Comparison of ENCODE assay signal across 2 cellular contexts in the genomic region with DNA sequence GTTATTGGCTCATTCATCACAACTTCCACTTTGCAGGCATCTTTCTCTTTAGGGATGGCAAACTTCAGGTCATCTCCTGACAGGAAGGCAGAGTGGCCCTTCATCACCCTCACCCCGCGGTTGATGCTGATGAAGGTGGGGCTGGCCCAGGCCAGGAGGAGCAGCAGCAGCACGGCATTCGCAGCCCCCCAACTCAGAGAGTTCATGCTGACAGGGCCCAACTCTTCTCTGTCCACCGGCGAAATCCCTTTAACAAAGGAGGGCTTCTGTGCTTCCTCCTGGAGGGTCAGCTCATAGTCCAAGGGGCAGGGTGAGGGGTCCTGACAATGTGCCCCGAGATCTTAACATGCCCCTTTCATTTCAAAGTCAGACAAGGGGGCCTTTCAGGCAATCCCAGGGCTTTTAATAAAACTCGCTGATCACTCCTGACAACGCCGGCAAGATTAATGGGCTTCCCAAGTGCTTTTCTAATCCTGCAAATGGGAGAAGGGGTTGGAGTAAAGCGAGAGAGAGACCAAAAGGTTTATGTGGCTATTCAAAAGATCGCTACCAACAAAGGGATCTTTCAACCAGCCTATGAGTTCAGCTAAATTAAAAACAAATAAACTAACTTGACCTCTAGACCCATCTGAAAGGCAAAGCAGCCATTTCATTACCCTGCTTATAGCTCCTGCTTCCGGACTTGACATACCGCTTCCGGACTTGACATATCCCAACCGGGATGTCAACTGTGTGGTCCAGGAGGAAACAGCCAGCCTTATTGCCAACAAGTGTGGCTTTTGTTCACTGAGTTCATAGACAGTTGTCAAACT.
TF ChIP-seq lines count a peak whose summit lies in the region.

No MANE protein-coding gene starts in this region.

TF ChIP-seq in endothelial cell of umbilical vein, 7 proteins besides CTCF, POLR2A, EP300 and RAD21:
- no peak for TF ChIP-seq POLR2AphosphoS5 (IDR thresholded peaks at IDR 0.05; ENCODE audit: insufficient read depth, low read depth, low read length)
- TF ChIP-seq EZH2 (IDR thresholded peaks at IDR 0.05; ENCODE audit: borderline replicate concordance, low read depth, low read length, severe bottlenecking) = no peak
- TF ChIP-seq GATA2 (IDR thresholded peaks at IDR 0.05; ENCODE audit: insufficient read depth, insufficient read length, low read depth, low read length) = no peak
- TF ChIP-seq JUN (IDR thresholded peaks at IDR 0.05; ENCODE audit: borderline replicate concordance, insufficient read depth, insufficient read length, low read depth) = no peak
- no peak for TF ChIP-seq FOS (IDR thresholded peaks at IDR 0.05; ENCODE audit: borderline replicate concordance, insufficient read depth, low read length)
- no peak for TF ChIP-seq MYC (IDR thresholded peaks at IDR 0.05; ENCODE audit: low read depth, low read length)
- TF ChIP-seq, protein P1, sequence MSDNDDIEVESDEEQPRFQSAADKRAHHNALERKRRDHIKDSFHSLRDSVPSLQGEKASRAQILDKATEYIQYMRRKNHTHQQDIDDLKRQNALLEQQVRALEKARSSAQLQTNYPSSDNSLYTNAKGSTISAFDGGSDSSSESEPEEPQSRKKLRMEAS (IDR thresholded peaks at IDR 0.05; ENCODE audit: insufficient read depth, insufficient read length) = no peak

TF ChIP-seq in SK-N-SH treated with all-trans-retinoic acid at 6 μM for 48 hours, 23 proteins besides CTCF, POLR2A, EP300 and RAD21 (continued from another document):
- TF ChIP-seq, protein P2, sequence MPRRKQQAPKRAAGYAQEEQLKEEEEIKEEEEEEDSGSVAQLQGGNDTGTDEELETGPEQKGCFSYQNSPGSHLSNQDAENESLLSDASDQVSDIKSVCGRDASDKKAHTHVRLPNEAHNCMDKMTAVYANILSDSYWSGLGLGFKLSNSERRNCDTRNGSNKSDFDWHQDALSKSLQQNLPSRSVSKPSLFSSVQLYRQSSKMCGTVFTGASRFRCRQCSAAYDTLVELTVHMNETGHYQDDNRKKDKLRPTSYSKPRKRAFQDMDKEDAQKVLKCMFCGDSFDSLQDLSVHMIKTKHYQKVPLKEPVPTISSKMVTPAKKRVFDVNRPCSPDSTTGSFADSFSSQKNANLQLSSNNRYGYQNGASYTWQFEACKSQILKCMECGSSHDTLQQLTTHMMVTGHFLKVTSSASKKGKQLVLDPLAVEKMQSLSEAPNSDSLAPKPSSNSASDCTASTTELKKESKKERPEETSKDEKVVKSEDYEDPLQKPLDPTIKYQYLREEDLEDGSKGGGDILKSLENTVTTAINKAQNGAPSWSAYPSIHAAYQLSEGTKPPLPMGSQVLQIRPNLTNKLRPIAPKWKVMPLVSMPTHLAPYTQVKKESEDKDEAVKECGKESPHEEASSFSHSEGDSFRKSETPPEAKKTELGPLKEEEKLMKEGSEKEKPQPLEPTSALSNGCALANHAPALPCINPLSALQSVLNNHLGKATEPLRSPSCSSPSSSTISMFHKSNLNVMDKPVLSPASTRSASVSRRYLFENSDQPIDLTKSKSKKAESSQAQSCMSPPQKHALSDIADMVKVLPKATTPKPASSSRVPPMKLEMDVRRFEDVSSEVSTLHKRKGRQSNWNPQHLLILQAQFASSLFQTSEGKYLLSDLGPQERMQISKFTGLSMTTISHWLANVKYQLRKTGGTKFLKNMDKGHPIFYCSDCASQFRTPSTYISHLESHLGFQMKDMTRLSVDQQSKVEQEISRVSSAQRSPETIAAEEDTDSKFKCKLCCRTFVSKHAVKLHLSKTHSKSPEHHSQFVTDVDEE (CRISPR knock-in tag; IDR thresholded peaks at IDR 0.05) = no peak
- TF ChIP-seq OSR1 (CRISPR knock-in tag; IDR thresholded peaks at IDR 0.05) = no peak
- TF ChIP-seq ZNF565 (CRISPR knock-in tag; conservative IDR thresholded peaks at IDR 0.05; ENCODE audit: low read depth) = no peak
